26 cellular contexts compared by ENCODE assay signal in genomic region chr15:94252906-94253305, GRCh38. TPM values are rescaled to one million over a fixed set of nuclear protein-coding genes. Genes with fewer than 3 reads are reported as not detected.
A peak's percentile ranks its signal among the peaks of the same experiment; 100 is the strongest.
DNase-seq lines count a peak whose midpoint lies in the region; ATAC-seq and TF ChIP-seq lines count a peak whose summit lies in the region.
"Had no signal": no experiment of that assay in that cellular context is flagged by ENCODE, and none has a peak within 500 bp of the region (broad histone marks: within the 10 kb centered on the region; RNA-seq: fewer than 3 reads in every experiment).

No MANE protein-coding gene starts in this region.

- H3K4me1 ChIP-seq in Caco-2 (peaks cover 29% of the 10 kb centered on the region), mucosa of descending colon (ENCODE audit: low read depth) (peaks cover 44% of the 10 kb centered on the region)
- peaks cover 6% of the 10 kb centered on the region for H3K4me1 ChIP-seq in CD4-positive, alpha-beta memory T cell (ENCODE audit: insufficient read depth, low read length)
- H3K4me1 ChIP-seq: tibial artery had no signal

- BruUV-seq in Caco-2 (replicated peaks; lab: Mats Ljungman, UMichigan), result no TSS peak

- ATAC-seq in GM18511 (IDR thresholded peaks at IDR 0.05; ENCODE audit: unreplicated experiment) (peak; percentile 14), activated B cell treated with CpG ODN at 0.5 μM for 24 hours (ENCODE audit: low read depth) (no peak), mucosa of descending colon (peak; percentile 66), HG03135 (IDR thresholded peaks at IDR 0.05; ENCODE audit: unreplicated experiment) (no peak)
- ATAC-seq: K562, T-cell had no signal

- no peaks in the 10 kb centered on the region for H3K27me3 Mint-ChIP-seq in Caco-2 (ENCODE audit: insufficient read depth, unreplicated experiment)
- no peaks in the 10 kb centered on the region for H3K27me3 Mint-ChIP-seq in activated B cell treated with CpG ODN at 0.5 μM for 24 hours
- H3K27me3 Mint-ChIP-seq in CD4-positive, alpha-beta memory T cell, result no peaks in the 10 kb centered on the region
- H3K27me3 Mint-ChIP-seq: naive thymus-derived CD4-positive, alpha-beta T cell; stimulated activated naive CD8-positive, alpha-beta T cell treated with anti-CD3 and anti-CD28 coated beads, Interleukin-15, Interleukin-2, amounts not matched to agents 100 ng/mL and 50 ng/mL, for 24 hours; T-cell had no signal

- TF ChIP-seq CTCF in Caco-2 (IDR thresholded peaks at IDR 0.05; ENCODE audit: insufficient read depth in 1 of 2, low read depth in 1 of 2, low read length in 1 of 2, severe bottlenecking in 1 of 2, unreplicated experiment in 1 of 2) (no peak), activated B cell treated with CpG ODN at 0.5 μM for 24 hours (IDR thresholded peaks at IDR 0.05) (no peak), mucosa of descending colon (IDR thresholded peaks at IDR 0.05) (no peak)

- no peaks in the 10 kb centered on the region for H3K27me3 ChIP-seq in Caco-2 (replicated peaks; ENCODE audit: control insufficient read depth, insufficient read depth, low read length)
- no peaks in the 10 kb centered on the region for H3K27me3 ChIP-seq in CD4-positive, alpha-beta memory T cell (ENCODE audit: insufficient read depth, low read length)
- H3K27me3 ChIP-seq: spleen, tibial artery had no signal

- intact Hi-C loops in Caco-2 (cut with micrococcal nuclease; ENCODE audit: unreplicated experiment) (no loop called here), activated B cell treated with CpG ODN at 0.5 μM for 24 hours (cut with micrococcal nuclease) (loop anchor here (1.0 kb wide), 1 partner anchor 22 kb away; the partner anchor contains the start of gene MCTP2), mucosa of descending colon (cut with DNase I, micrococcal nuclease) (no loop called here)
- intact Hi-C loops in CD4-positive, alpha-beta memory T cell (cut with micrococcal nuclease), result no loop called here

- H3K36me3 ChIP-seq in Caco-2 (ENCODE audit: control insufficient read depth, insufficient read depth, low read length) (no peaks in the 10 kb centered on the region), mucosa of descending colon (ENCODE audit: low read depth) (no peaks in the 10 kb centered on the region)
- H3K36me3 ChIP-seq in CD4-positive, alpha-beta memory T cell (ENCODE audit: insufficient read depth, low read length), result no peaks in the 10 kb centered on the region
- H3K36me3 ChIP-seq: tibial artery had no signal

- peak overlapping the region; percentile 21 for H3K27ac Mint-ChIP-seq in Caco-2 (ENCODE audit: unreplicated experiment)
- H3K27ac Mint-ChIP-seq in activated B cell treated with CpG ODN at 0.5 μM for 24 hours, result peak overlapping the region; percentile 33
- H3K27ac Mint-ChIP-seq in CD4-positive, alpha-beta memory T cell, result no peak overlapping the region
- H3K27ac Mint-ChIP-seq: dendritic cell treated with granulocyte-macrophage colony-stimulating factor and Interleukin-4, amounts not matched to agents 40 ng/mL and 50 ng/mL, for 4 days; naive thymus-derived CD4-positive, alpha-beta T cell; T-cell had no signal

- peak overlapping the region; percentile 1 for H3K4me3 Mint-ChIP-seq in Caco-2 (ENCODE audit: unreplicated experiment)
- no peak overlapping the region for H3K4me3 Mint-ChIP-seq in activated B cell treated with CpG ODN at 0.5 μM for 24 hours
- peak overlapping the region in 3 of 8 donors; percentile 6 to 23 (median 12) for H3K4me3 Mint-ChIP-seq in CD4-positive, alpha-beta memory T cell
- H3K4me3 Mint-ChIP-seq: dendritic cell treated with granulocyte-macrophage colony-stimulating factor and Interleukin-4, amounts not matched to agents 40 ng/mL and 50 ng/mL, for 4 days; stimulated activated naive CD8-positive, alpha-beta T cell treated with anti-CD3 and anti-CD28 coated beads, Interleukin-15, Interleukin-2, amounts not matched to agents 100 ng/mL and 50 ng/mL, for 24 hours; T-cell had no signal

- H3K4me1 Mint-ChIP-seq in Caco-2 (ENCODE audit: low read depth, unreplicated experiment), result peaks cover 27% of the 10 kb centered on the region
- peaks cover 89% of the 10 kb centered on the region for H3K4me1 Mint-ChIP-seq in activated B cell treated with CpG ODN at 0.5 μM for 24 hours
- H3K4me1 Mint-ChIP-seq in CD4-positive, alpha-beta memory T cell, result peaks cover 17 to 34% (median 19%) of the 10 kb centered on the region in 4 donors

- no peak overlapping the region for H3K4me3 ChIP-seq in Caco-2 (ENCODE audit: low read depth, low read length)
- no peak overlapping the region for H3K4me3 ChIP-seq in mucosa of descending colon
- no peak overlapping the region for H3K4me3 ChIP-seq in CD4-positive, alpha-beta memory T cell (ENCODE audit: low read length in 2 of 2)
- H3K4me3 ChIP-seq: K562, tibial artery had no signal

- H3K9me3 Mint-ChIP-seq in Caco-2 (ENCODE audit: unreplicated experiment) (no peaks in the 10 kb centered on the region), activated B cell treated with CpG ODN at 0.5 μM for 24 hours (no peaks in the 10 kb centered on the region)
- H3K9me3 Mint-ChIP-seq in CD4-positive, alpha-beta memory T cell, result peaks cover 0 to 3% (median 0%) of the 10 kb centered on the region in 8 donors
- H3K9me3 Mint-ChIP-seq: dendritic cell treated with granulocyte-macrophage colony-stimulating factor and Interleukin-4, amounts not matched to agents 40 ng/mL and 50 ng/mL, for 4 days; T-cell had no signal

- H3K36me3 Mint-ChIP-seq in Caco-2 (ENCODE audit: insufficient read depth, unreplicated experiment) (no peaks in the 10 kb centered on the region), activated B cell treated with CpG ODN at 0.5 μM for 24 hours (ENCODE audit: low read depth) (no peaks in the 10 kb centered on the region)
- H3K36me3 Mint-ChIP-seq in CD4-positive, alpha-beta memory T cell, result peaks cover 0 to 4% of the 10 kb centered on the region in 2 donors

- H3K9me3 ChIP-seq in Caco-2 (no peaks in the 10 kb centered on the region), mucosa of descending colon (no peaks in the 10 kb centered on the region)
- H3K9me3 ChIP-seq in CD4-positive, alpha-beta memory T cell (ENCODE audit: control insufficient read depth in 1 of 2, low read length in 2 of 2), result no peaks in the 10 kb centered on the region
- H3K9me3 ChIP-seq: spleen, tibial artery had no signal

- CTCF ChIA-PET in Caco-2 (lab: Charles Lee) (no interaction called here), activated B cell treated with CpG ODN at 0.5 μM for 24 hours (lab: Charles Lee) (no interaction called here)
- CTCF ChIA-PET in CD4-positive, alpha-beta memory T cell (lab: Charles Lee; ENCODE audit: partially characterized antibody), result interaction anchor here (2.1 kb wide), 1 partner anchor 71 kb away, joined by 5 read pairs; no protein-coding TSS in a partner anchor

- DNase-seq in Caco-2 (peak in 1 of 2 experiments; percentile 11), activated B cell treated with CpG ODN at 0.5 μM for 24 hours (no peak), mucosa of descending colon (no peak), NCI-H1105 (lab: John Stamatoyannopoulos, UW) (no peak), NCI-H146 (lab: John Stamatoyannopoulos, UW) (no peak)
- DNase-seq in CD4-positive, alpha-beta memory T cell, result no peak
- DNase-seq: activated CD4-positive, alpha-beta T cell treated with anti-CD3 and anti-CD28 coated beads, Interleukin-2, amount 50 U/mL, for 1 hour; activated CD8-positive, alpha-beta memory T cell treated with anti-CD3 and anti-CD28 coated beads, Interleukin-2, amount 50 U/mL, for 48 hours; activated effector memory CD4-positive, alpha-beta T cell treated with anti-CD3 and anti-CD28 coated beads, Interleukin-2, amount 50 U/mL, for 16 hours; amniotic stem cell; EL; HCEC 1CT; mesenchymal stem cell; naive thymus-derived CD4-positive, alpha-beta T cell; NCI-H187; NCI-H2227 treated with DMSO at 0.1 percent for 48 hours; SIG-M5; spleen; stimulated activated CD4-positive, alpha-beta T cell treated with anti-CD3 and anti-CD28 coated beads, Interleukin-4, amount 100 ng/mL, for 1 hour; T-cell; tibial artery had no signal

- POLR2A ChIA-PET in Caco-2 (lab: Charles Lee) (no interaction called here), activated B cell treated with CpG ODN at 0.5 μM for 24 hours (lab: Charles Lee) (interaction anchor here (1.9 to 2.6 kb wide), 3 partner anchors 10 to 35 kb away, joined by 8 to 16 read pairs (median 13); partner anchors contain the start of gene MCTP2)
- POLR2A ChIA-PET in CD4-positive, alpha-beta memory T cell (lab: Charles Lee; ENCODE audit: partially characterized antibody), result no interaction called here

- H3K27ac ChIP-seq in CD4-positive, alpha-beta memory T cell (ENCODE audit: low read depth, low read length), result no peak overlapping the region
- H3K27ac ChIP-seq: tibial artery had no signal

RNA-seq across cellular contexts. Expression of gene MCTP2, which starts 21.5 kb away (rescaled TPM):
- total RNA-seq in Caco-2 (2022) (9.9 and 10.9 TPM in 2 replicates), activated B cell treated with CpG ODN at 0.5 μM for 24 hours (46.0 and 54.2 TPM in 2 replicates), mucosa of descending colon (10 to 100 TPM; 41.9 to 89.3 (median 83.7) TPM)
- total RNA-seq in CD4-positive, alpha-beta memory T cell, result 10 to 100 TPM; 18.3 to 19.6 TPM
- polyA plus RNA-seq in CD4-positive, alpha-beta memory T cell, result 1 to 10 TPM; 2.0 to 5.2 TPM
- polyA plus RNA-seq: K562 had no signal

Comparison
In these comparisons a context has a peak if more than half of its experiments do, and no peak if none do; other contexts are left out.
1. H3K27ac Mint-ChIP-seq: peak in Caco-2 (single experiment) and activated B cell treated with CpG ODN at 0.5 μM for 24 hours (single experiment); none in CD4-positive, alpha-beta memory T cell (0 of 7).
2. ATAC-seq: peak in GM18511 (single experiment) and mucosa of descending colon (single experiment); none in activated B cell treated with CpG ODN at 0.5 μM for 24 hours (single experiment) and HG03135 (single experiment).